In the genomic region with DNA sequence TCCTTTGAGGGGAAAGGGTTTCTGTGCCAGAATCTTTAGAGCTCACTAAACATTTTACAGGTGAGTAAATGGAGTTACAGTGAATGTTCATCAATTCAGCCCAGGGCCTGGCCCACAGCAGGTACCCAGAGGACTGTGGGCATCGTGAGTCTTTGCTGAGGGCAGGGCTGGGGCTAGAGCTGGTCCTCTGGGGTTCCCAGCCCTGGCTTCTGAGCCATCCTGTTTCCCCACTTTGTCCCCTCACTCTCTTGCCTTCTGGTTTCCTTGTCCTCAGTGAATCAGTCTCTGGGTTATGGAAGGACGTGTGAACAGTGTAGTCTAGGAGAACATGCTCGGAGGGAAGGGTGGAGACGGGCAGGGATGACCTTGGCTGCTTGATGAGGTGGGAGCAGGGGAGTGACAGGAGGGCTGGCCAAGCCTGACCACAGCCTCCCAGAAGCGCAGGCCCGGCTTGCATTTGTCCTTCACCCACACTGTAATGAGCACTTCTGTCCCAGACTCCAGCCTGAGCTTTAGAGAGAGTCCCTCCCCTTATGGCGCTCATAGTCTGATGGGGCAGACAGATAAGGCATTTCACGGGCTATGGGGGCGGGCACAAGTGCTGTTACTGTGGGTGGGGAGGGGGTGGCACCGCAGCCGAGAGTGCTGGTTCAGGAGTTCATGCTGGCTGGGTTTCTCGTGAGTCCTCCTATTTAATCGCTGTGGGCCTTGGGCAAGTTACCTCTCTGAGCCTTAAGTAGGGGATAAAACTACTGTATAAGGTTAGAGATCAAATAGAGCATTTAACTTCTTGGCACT, we compare ENCODE assay signal across 7 cellular contexts. TPM values are rescaled to one million over a fixed set of nuclear protein-coding genes. Genes with fewer than 3 reads are reported as not detected.
A peak's percentile ranks its signal among the peaks of the same experiment; 100 is the strongest.
DNase-seq lines count a peak whose midpoint lies in the region; ATAC-seq and TF ChIP-seq lines count a peak whose summit lies in the region.

No MANE protein-coding gene starts in this region.

- no peak for TF ChIP-seq CTCF in tibial nerve (IDR thresholded peaks at IDR 0.05)

- peak overlapping the region; percentile 68 to 77 (median 72) for H3K4me3 Mint-ChIP-seq in T-cell

- H3K4me1 ChIP-seq in muscle layer of duodenum (ENCODE audit: control insufficient read depth in 1 of 2, insufficient read depth in 2 of 2, low read length in 2 of 2), result peaks cover 0 to 12% of the 10 kb centered on the region in 2 donors
- peaks cover 0 to 70% (median 42%) of the 10 kb centered on the region in 4 donors for H3K4me1 ChIP-seq in tibial nerve

- peak overlapping the region; percentile 84 for H3K27ac ChIP-seq in muscle layer of duodenum (ENCODE audit: low read length)
- peak overlapping the region; percentile 23 to 64 (median 50) for H3K27ac ChIP-seq in tibial nerve

- POLR2A ChIA-PET in T-cell (lab: Charles Lee), result interaction anchor here (0.6 to 1.0 kb wide), 4 partner anchors 10 to 140 kb away, joined by 3 to 5 read pairs (median 3); no protein-coding TSS in a partner anchor

- DNase-seq in T-cell, result peak in 32 of 34 experiments; percentile 38 to 72 (median 62)
- DNase-seq in amniotic epithelial cell (ENCODE audit: low read depth), result peak; percentile 94
- no peak for DNase-seq in tibial nerve (ENCODE audit: low spot score in 2 of 2)
- DNase-seq in DMS153 treated with DMSO at 0.1 percent for 48 hours (lab: John Stamatoyannopoulos, UW; ENCODE audit: unreplicated experiment), result no peak

- peaks cover 47% of the 10 kb centered on the region for H3K36me3 Mint-ChIP-seq in T-cell

- H3K27ac Mint-ChIP-seq in T-cell, result peak overlapping the region; percentile 91 to 95

- H3K27me3 ChIP-seq in muscle layer of duodenum (ENCODE audit: low read depth, low read length) (no peaks in the 10 kb centered on the region), tibial nerve (no peaks in the 10 kb centered on the region)

- H3K4me3 ChIP-seq in muscle layer of duodenum (ENCODE audit: low read depth in 1 of 2, low read length in 2 of 2), result no peak overlapping the region
- no peak overlapping the region for H3K4me3 ChIP-seq in tibial nerve

- no peaks in the 10 kb centered on the region for H3K27me3 Mint-ChIP-seq in T-cell

- 31 to 43% methylated on average over 12 to 13 of the region's 13 CpGs for WGBS in tibial nerve, 2 donors

- H3K9me3 ChIP-seq in muscle layer of duodenum (ENCODE audit: control insufficient read depth in 1 of 2, low read length in 2 of 2) (no peaks in the 10 kb centered on the region), tibial nerve (no peaks in the 10 kb centered on the region)

- CTCF ChIA-PET in T-cell (lab: Charles Lee), result interaction anchor here (0.6 to 1.0 kb wide), 5 partner anchors 15 to 834 kb away, joined by 3 to 10 read pairs (median 4); a partner anchor contains a TSS

- peak; percentile 83 to 91 (median 88) for ATAC-seq in T-cell (replicated peaks in 1 of 4)
- no peak for ATAC-seq in HG03520 (IDR thresholded peaks at IDR 0.05; ENCODE audit: unreplicated experiment)
- ATAC-seq in GM21786 (IDR thresholded peaks at IDR 0.05; ENCODE audit: unreplicated experiment), result no peak

- TF ChIP-seq POLR2A in tibial nerve (IDR thresholded peaks at IDR 0.05), result no peak

- H3K36me3 ChIP-seq in muscle layer of duodenum (ENCODE audit: control insufficient read depth in 1 of 2, insufficient read depth in 2 of 2, low read length in 2 of 2) (peaks cover 15 to 29% of the 10 kb centered on the region in 2 donors), tibial nerve (peaks cover 0 to 34% (median 10%) of the 10 kb centered on the region in 3 donors)

- H3K4me1 Mint-ChIP-seq in T-cell, result peaks cover 73 to 86% (median 86%) of the 10 kb centered on the region in 3 donors

- TF ChIP-seq EP300 in tibial nerve (IDR thresholded peaks at IDR 0.05), result peak in 1 of 2 donors; percentile 14

- H3K9me3 Mint-ChIP-seq in T-cell, result no peaks in the 10 kb centered on the region

RNA-seq across cellular contexts. Expression of a gene that starts 17.3 kb away (rescaled TPM):
- total RNA-seq in T-cell, result 10 to 100 TPM; 44.2 to 73.8 (median 62.3) TPM
- 10 to 100 TPM; 46.9 to 65.7 (median 51.3) TPM for total RNA-seq in tibial nerve

Comparison
In these comparisons a context has a peak if more than half of its experiments do, and no peak if none do; other contexts are left out.
1. ATAC-seq: peak in T-cell (4 of 4); none in HG03520 (single experiment) and GM21786 (single experiment).
2. DNase-seq: peak in T-cell (32 of 34) and amniotic epithelial cell (single experiment); none in tibial nerve (0 of 2) and DMS153 treated with DMSO at 0.1 percent for 48 hours (single experiment).